8 cellular contexts compared by ENCODE assay signal in genomic region chr1:223765036-223765718, GRCh38. TPM values are rescaled to one million over a fixed set of nuclear protein-coding genes. Genes with fewer than 3 reads are reported as not detected.
DNase-seq lines count a peak whose midpoint lies in the region; ATAC-seq, FAIRE-seq and TF ChIP-seq lines count a peak whose summit lies in the region.

No MANE protein-coding gene starts in this region.

- CTCF ChIA-PET in HEK293T (lab: Yijun Ruan, JAX) = no interaction called here

- H3K27ac ChIP-seq in HUES6 (ENCODE audit: low read depth, low read length) = no peak overlapping the region
- H3K27ac ChIP-seq in angular gyrus (ENCODE audit: low read depth, low read length) = peak overlapping the region; percentile 99
- H3K27ac ChIP-seq in small intestine (ENCODE audit: low read depth in 1 of 2, low read length in 1 of 2) = no peak overlapping the region

- peak overlapping the region; percentile 31 for H3K9ac ChIP-seq in HUES6 (ENCODE audit: low read length)

- H3K27me3 ChIP-seq in HUES6 (ENCODE audit: control insufficient read depth, insufficient read depth, low read length) (no peaks in the 10 kb centered on the region), small intestine (ENCODE audit: control insufficient read depth in 2 of 2, insufficient read depth in 2 of 2, low read length in 2 of 2) (no peaks in the 10 kb centered on the region)

- no peaks in the 10 kb centered on the region for H3K9me3 ChIP-seq in HUES6 (ENCODE audit: control insufficient read depth, insufficient read depth, low read depth, low read length)
- H3K9me3 ChIP-seq in small intestine (ENCODE audit: control insufficient read depth, low read depth) = no peaks in the 10 kb centered on the region

- POLR2A ChIA-PET in HEK293T (lab: Yijun Ruan, JAX) = no interaction called here

- WGBS in small intestine, 3 donors = 14 to 56% (median 44%) methylated on average over 8 to 9 of the region's 9 CpGs

- H3K4me3 ChIP-seq in HUES6 (ENCODE audit: low read depth, low read length) (no peak overlapping the region), small intestine (ENCODE audit: low read depth in 1 of 2, low read length in 2 of 2) (no peak overlapping the region)

- DNase-seq in islet precursor cell (peak; percentile 96), small intestine (peak; percentile 38), HEK293T (ENCODE audit: extremely low spot score) (no peak), DMS114 treated with DMSO at 0.1 percent for 48 hours (lab: John Stamatoyannopoulos, UW; ENCODE audit: unreplicated experiment) (no peak)

- ATAC-seq in GM19035 (IDR thresholded peaks at IDR 0.05; ENCODE audit: unreplicated experiment) (no peak), GM18907 (IDR thresholded peaks at IDR 0.05; ENCODE audit: unreplicated experiment) (no peak)

- H3K4me1 ChIP-seq in HUES6 (ENCODE audit: control insufficient read depth, insufficient read depth, low read length) (peaks cover 8% of the 10 kb centered on the region; the same call in 1 of the 2 replicates), small intestine (ENCODE audit: control insufficient read depth in 2 of 2, insufficient read depth in 1 of 2, low read depth in 1 of 2, low read length in 1 of 2) (no peaks in the 10 kb centered on the region)

- H3K36me3 ChIP-seq in HUES6 (ENCODE audit: control insufficient read depth, insufficient read depth, low read length) (peaks cover 73% of the 10 kb centered on the region), small intestine (ENCODE audit: control insufficient read depth in 2 of 2, insufficient read depth in 2 of 2, low read length in 2 of 2) (peaks cover 10 to 11% of the 10 kb centered on the region in 2 donors)

- no peak for FAIRE-seq in small intestine (lab: Jason Lieb, UNC)

TF ChIP-seq in HEK293T, 16 proteins besides CTCF, POLR2A, EP300 and RAD21:
- TF ChIP-seq ARNT (IDR thresholded peaks at IDR 0.05) (no peak), NFRKB (IDR thresholded peaks at IDR 0.05) (no peak), ZNF384 (IDR thresholded peaks at IDR 0.05) (no peak), BHLHE40 (IDR thresholded peaks at IDR 0.05; ENCODE audit: borderline replicate concordance) (no peak), FOXM1 (IDR thresholded peaks at IDR 0.05; ENCODE audit: borderline replicate concordance) (no peak), CTBP1 (IDR thresholded peaks at IDR 0.05; ENCODE audit: borderline replicate concordance) (no peak), SUZ12 (IDR thresholded peaks at IDR 0.05) (no peak), LEF1 (IDR thresholded peaks at IDR 0.05; ENCODE audit: borderline replicate concordance) (no peak), PKNOX1 (IDR thresholded peaks at IDR 0.05) (no peak), ELF4 (IDR thresholded peaks at IDR 0.05) (no peak), FOXA1 (IDR thresholded peaks at IDR 0.05) (no peak), TARDBP (IDR thresholded peaks at IDR 0.05) (no peak), FOXK2 (IDR thresholded peaks at IDR 0.05) (no peak)

RNA-seq across cellular contexts. Expression of gene CAPN2, which starts 52.8 kb away (rescaled TPM):
- polyA plus RNA-seq in small intestine = 100 to 1,000 TPM in 1 of 3 donors, 10 to 100 TPM in 2; 47.0 to 115 (median 68.8) TPM

Comparison
In these comparisons a context has a peak if more than half of its experiments do, and no peak if none do; other contexts are left out.
1. DNase-seq: peak in islet precursor cell (single experiment) and small intestine (single experiment); none in HEK293T (single experiment) and DMS114 treated with DMSO at 0.1 percent for 48 hours (single experiment).